In genomic region chr2:208221873-208222272, GRCh38 we compare ENCODE assay signal across 9 cellular contexts. TPM values are rescaled to one million over a fixed set of nuclear protein-coding genes. Genes with fewer than 3 reads are reported as not detected.
"Had no signal": no experiment of that assay in that cellular context is flagged by ENCODE, and none has a peak within 500 bp of the region (broad histone marks: within the 10 kb centered on the region; RNA-seq: fewer than 3 reads in every experiment).

No MANE protein-coding gene starts in this region.

RNA-seq across cellular contexts. Expression of gene C2orf80, which starts 32.0 kb away (rescaled TPM):
- total RNA-seq: LHCN-M2, MCF 10A, NCI-H460, OCI-LY7, PC-9, Right ventricle myocardium inferior, RPMI7951, SJCRH30 had no signal
- polyA plus RNA-seq: SK-N-SH had no signal

RNA-seq across cellular contexts. Expression of gene CRYGA, which starts 58.5 kb away (rescaled TPM):
- total RNA-seq: LHCN-M2, MCF 10A, NCI-H460, OCI-LY7, PC-9, Right ventricle myocardium inferior, RPMI7951, SJCRH30 had no signal
- polyA plus RNA-seq: SK-N-SH had no signal
